Comparison of ENCODE assay signal across 8 cellular contexts in the genomic region with DNA sequence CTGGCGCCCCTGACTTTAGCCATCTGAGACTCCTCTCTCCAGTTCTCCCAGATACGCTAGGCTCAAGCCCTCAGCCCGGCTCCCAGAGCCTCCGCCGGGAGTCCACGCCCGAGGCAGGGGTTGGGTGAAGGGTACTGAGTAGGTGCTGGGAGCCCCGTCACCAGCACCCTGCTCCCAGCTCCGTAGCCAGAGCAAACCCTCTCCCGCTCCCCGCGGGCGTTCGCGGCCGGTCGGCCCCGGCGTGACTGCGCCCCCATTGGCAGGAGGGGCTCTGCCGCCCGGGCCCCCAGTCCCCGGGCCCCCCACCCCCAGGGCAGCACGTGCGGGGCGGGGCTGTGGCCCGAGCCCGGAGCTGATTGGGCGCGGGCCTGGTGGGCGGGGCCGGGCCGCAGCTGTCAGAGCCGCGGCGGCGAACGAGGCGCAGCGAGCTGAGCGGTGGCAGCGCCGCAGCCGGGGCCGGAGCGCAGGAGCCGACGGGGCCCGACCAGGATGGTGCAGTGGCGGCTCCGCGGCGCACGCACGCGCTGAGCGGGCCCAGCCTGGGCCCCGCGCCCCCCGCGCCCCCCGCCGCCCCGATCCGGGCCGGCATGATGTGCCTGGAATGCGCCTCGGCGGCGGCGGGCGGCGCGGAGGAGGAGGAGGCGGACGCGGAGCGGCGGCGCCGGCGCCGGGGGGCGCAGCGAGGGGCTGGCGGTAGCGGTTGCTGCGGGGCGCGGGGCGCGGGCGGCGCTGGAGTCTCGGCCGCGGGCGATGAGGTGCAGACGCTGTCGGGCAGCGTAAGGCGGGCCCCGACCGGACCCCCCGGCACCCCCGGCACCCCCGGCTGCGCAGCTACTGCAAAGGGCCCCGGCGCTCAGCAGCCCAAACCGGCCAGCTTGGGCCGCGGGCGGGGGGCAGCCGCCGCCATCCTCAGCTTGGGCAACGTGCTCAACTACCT. TPM values are rescaled to one million over a fixed set of nuclear protein-coding genes. Genes with fewer than 3 reads are reported as not detected.
DNase-seq lines count a peak whose midpoint lies in the region; ATAC-seq, FAIRE-seq and TF ChIP-seq lines count a peak whose summit lies in the region.

A gene with protein sequence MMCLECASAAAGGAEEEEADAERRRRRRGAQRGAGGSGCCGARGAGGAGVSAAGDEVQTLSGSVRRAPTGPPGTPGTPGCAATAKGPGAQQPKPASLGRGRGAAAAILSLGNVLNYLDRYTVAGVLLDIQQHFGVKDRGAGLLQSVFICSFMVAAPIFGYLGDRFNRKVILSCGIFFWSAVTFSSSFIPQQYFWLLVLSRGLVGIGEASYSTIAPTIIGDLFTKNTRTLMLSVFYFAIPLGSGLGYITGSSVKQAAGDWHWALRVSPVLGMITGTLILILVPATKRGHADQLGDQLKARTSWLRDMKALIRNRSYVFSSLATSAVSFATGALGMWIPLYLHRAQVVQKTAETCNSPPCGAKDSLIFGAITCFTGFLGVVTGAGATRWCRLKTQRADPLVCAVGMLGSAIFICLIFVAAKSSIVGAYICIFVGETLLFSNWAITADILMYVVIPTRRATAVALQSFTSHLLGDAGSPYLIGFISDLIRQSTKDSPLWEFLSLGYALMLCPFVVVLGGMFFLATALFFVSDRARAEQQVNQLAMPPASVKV (plus strand): TSS at position 421 of the 937 bp plus-strand sequence. CDS start 167 bp downstream, at position 588.

- H3K27ac Mint-ChIP-seq in activated T-cell treated with anti-CD3 and anti-CD28 coated beads, Interleukin-2, amount 50 U/mL, for 72 hours, result no peak within 1 kb of the TSS

- ATAC-seq in HG02642 (IDR thresholded peaks at IDR 0.05; ENCODE audit: poor library complexity, unreplicated experiment), result peak; percentile 76
- ATAC-seq in activated T-cell treated with anti-CD3 and anti-CD28 coated beads, Interleukin-2, amount 50 U/mL, for 72 hours (replicated peaks in 1 of 2), result peak; percentile 86 to 88

- peak within 1 kb of the TSS; percentile 65 for H3K9ac ChIP-seq in mucosa of stomach (ENCODE audit: low read length)

- intact Hi-C loops in esophagus squamous epithelium (cut with DNase I), result no loop called here

- no peaks in the 10 kb centered on the region for H3K36me3 Mint-ChIP-seq in activated T-cell treated with anti-CD3 and anti-CD28 coated beads, Interleukin-2, amount 50 U/mL, for 72 hours (ENCODE audit: insufficient read depth in 2 of 2)

- peak within 1 kb of the TSS; percentile 51 to 80 (median 68) for H3K27ac ChIP-seq in esophagus squamous epithelium

- TF ChIP-seq POLR2A in esophagus squamous epithelium (IDR thresholded peaks at IDR 0.05), result no peak

- WGBS in esophagus squamous epithelium, 2 donors, result no CpG with 5 or more reads among the region's 117 CpGs

- peaks cover 41% of the 10 kb centered on the region for H3K27me3 Mint-ChIP-seq in activated T-cell treated with anti-CD3 and anti-CD28 coated beads, Interleukin-2, amount 50 U/mL, for 72 hours (ENCODE audit: low read depth)

- H3K36me3 ChIP-seq in esophagus squamous epithelium (no peaks in the 10 kb centered on the region), mucosa of stomach (ENCODE audit: control insufficient read depth, insufficient read depth, low read length) (no peaks in the 10 kb centered on the region)

- TF ChIP-seq CTCF in D721Med (IDR thresholded peaks at IDR 0.05; ENCODE audit: insufficient read depth, missing control alignments), result no peak
- TF ChIP-seq CTCF in esophagus squamous epithelium (IDR thresholded peaks at IDR 0.05), result no peak

- H3K4me1 Mint-ChIP-seq in activated T-cell treated with anti-CD3 and anti-CD28 coated beads, Interleukin-2, amount 50 U/mL, for 72 hours (ENCODE audit: low read depth), result peaks cover 15% of the 10 kb centered on the region

- FAIRE-seq in D721Med (lab: Jason Lieb, UNC), result no peak

- H3K9me3 ChIP-seq in esophagus squamous epithelium (no peaks in the 10 kb centered on the region), mucosa of stomach (ENCODE audit: control insufficient read depth, low read length) (no peaks in the 10 kb centered on the region)

- H3K4me1 ChIP-seq in esophagus squamous epithelium, result peaks cover 24 to 60% (median 29%) of the 10 kb centered on the region in 3 donors
- H3K4me1 ChIP-seq in mucosa of stomach (ENCODE audit: control insufficient read depth, insufficient read depth, low read length), result peaks cover 49% of the 10 kb centered on the region

- H3K4me3 Mint-ChIP-seq in activated T-cell treated with anti-CD3 and anti-CD28 coated beads, Interleukin-2, amount 50 U/mL, for 72 hours, result peak within 1 kb of the TSS; percentile 73 to 74

- DNase-seq in D721Med (ENCODE audit: insufficient read length, low spot score), result peak; percentile 97
- peak; percentile 27 for DNase-seq in NCI-H774 (lab: John Stamatoyannopoulos, UW)
- DNase-seq in activated T-cell treated with anti-CD3 and anti-CD28 coated beads, Interleukin-2, amount 50 U/mL, for 72 hours, result peak; percentile 72
- no peak for DNase-seq in esophagus squamous epithelium (lab: John Stamatoyannopoulos, UW)
- peak; percentile 27 for DNase-seq in stimulated activated CD8-positive, alpha-beta memory T cell treated with anti-CD3 and anti-CD28 coated beads, Interleukin-7, amount 100 ng/mL, for 24 hours (ENCODE audit: low read depth)
- no peak for DNase-seq in epidermal melanocyte (ENCODE audit: insufficient read length, low spot score)

- H3K4me3 ChIP-seq in esophagus squamous epithelium (peak within 1 kb of the TSS; percentile 30 to 69 (median 54)), mucosa of stomach (ENCODE audit: low read length) (peak within 1 kb of the TSS; percentile 25)

- peaks cover 0 to 74% (median 2%) of the 10 kb centered on the region in 4 donors for H3K27me3 ChIP-seq in esophagus squamous epithelium
- H3K27me3 ChIP-seq in mucosa of stomach (ENCODE audit: control insufficient read depth, insufficient read depth, low read length), result peaks cover 21% of the 10 kb centered on the region

- H3K9me3 Mint-ChIP-seq in activated T-cell treated with anti-CD3 and anti-CD28 coated beads, Interleukin-2, amount 50 U/mL, for 72 hours, result no peaks in the 10 kb centered on the region

RNA-seq across cellular contexts. Expression of the gene that starts here (rescaled TPM):
- 1 to 10 TPM; 1.1 to 1.3 TPM for total RNA-seq in activated T-cell treated with anti-CD3 and anti-CD28 coated beads, Interleukin-2, amount 50 U/mL, for 72 hours
- total RNA-seq in esophagus squamous epithelium, result 10 to 100 TPM; 36.8 to 66.6 (median 47.6) TPM

Comparison
In these comparisons a context has a peak if more than half of its experiments do, and no peak if none do; other contexts are left out.
1. RNA of the gene that starts here (total RNA-seq): 36.8 to 66.6 TPM in esophagus squamous epithelium; 1.1 to 1.3 TPM in activated T-cell treated with anti-CD3 and anti-CD28 coated beads, Interleukin-2, amount 50 U/mL, for 72 hours; every median in the first group is over 10 times any median in the second.
2. DNase-seq: peak in D721Med (single experiment), NCI-H774 (single experiment), activated T-cell treated with anti-CD3 and anti-CD28 coated beads, Interleukin-2, amount 50 U/mL, for 72 hours (2 of 2) and stimulated activated CD8-positive, alpha-beta memory T cell treated with anti-CD3 and anti-CD28 coated beads, Interleukin-7, amount 100 ng/mL, for 24 hours (single experiment); none in esophagus squamous epithelium (single experiment) and epidermal melanocyte (single experiment).